Comparison of ENCODE assay signal across 22 cellular contexts in genomic region chr6:149921361-149921760, GRCh38. TPM values are rescaled to one million over a fixed set of nuclear protein-coding genes. Genes with fewer than 3 reads are reported as not detected.
"Had no signal": no experiment of that assay in that cellular context is flagged by ENCODE, and none has a peak within 500 bp of the region (broad histone marks: within the 10 kb centered on the region; RNA-seq: fewer than 3 reads in every experiment).

No MANE protein-coding gene starts in this region.

- DNase-seq: activated CD4-positive, alpha-beta T cell treated with anti-CD3 and anti-CD28 coated beads, Interleukin-2, amount 10 ng/mL, durations not matched to agents 7 days and 5 days; activated gamma-delta T cell; activated naive CD8-positive, alpha-beta T cell treated with anti-CD3 and anti-CD28 coated beads for 36 hours; amygdala; body of pancreas; cerebellar nuclear complex; effector memory CD8-positive, alpha-beta T cell; heart right ventricle; naive B cell; nucleus accumbens; posterior cingulate gyrus; stimulated activated naive CD8-positive, alpha-beta T cell treated with anti-CD3 and anti-CD28 coated beads, Interleukin-15, amount 100 ng/mL, for 72 hours; SW 1271; upper lobe of left lung had no signal

- H3K9me3 Mint-ChIP-seq: activated CD4-positive, alpha-beta T cell treated with anti-CD3 and anti-CD28 coated beads, Interleukin-2, amount 10 ng/mL, durations not matched to agents 7 days and 5 days; activated naive CD8-positive, alpha-beta T cell treated with anti-CD3 and anti-CD28 coated beads for 36 hours; dendritic cell treated with granulocyte-macrophage colony-stimulating factor and Interleukin-4, amounts not matched to agents 40 ng/mL and 50 ng/mL, for 4 days; effector memory CD8-positive, alpha-beta T cell; stimulated activated naive CD8-positive, alpha-beta T cell treated with anti-CD3 and anti-CD28 coated beads, Interleukin-15, amount 100 ng/mL, for 72 hours had no signal

- H3K36me3 Mint-ChIP-seq: activated naive CD8-positive, alpha-beta T cell treated with anti-CD3 and anti-CD28 coated beads for 36 hours had no signal

- H3K27me3 ChIP-seq: body of pancreas, SJSA1 had no signal

- ATAC-seq: body of pancreas; effector memory CD8-positive, alpha-beta T cell; heart right ventricle; stimulated activated naive CD8-positive, alpha-beta T cell treated with anti-CD3 and anti-CD28 coated beads, Interleukin-15, amount 100 ng/mL, for 72 hours had no signal

- H3K27ac Mint-ChIP-seq: activated CD4-positive, alpha-beta T cell treated with anti-CD3 and anti-CD28 coated beads, Interleukin-2, amount 10 ng/mL, durations not matched to agents 7 days and 5 days; activated naive CD8-positive, alpha-beta T cell treated with anti-CD3 and anti-CD28 coated beads for 36 hours; dendritic cell treated with granulocyte-macrophage colony-stimulating factor and Interleukin-4, amounts not matched to agents 40 ng/mL and 50 ng/mL, for 4 days; effector memory CD8-positive, alpha-beta T cell; stimulated activated naive CD8-positive, alpha-beta T cell treated with anti-CD3 and anti-CD28 coated beads, Interleukin-15, amount 100 ng/mL, for 72 hours had no signal

- H3K27ac ChIP-seq: body of pancreas, heart right ventricle, SJSA1, skin epidermis, upper lobe of left lung had no signal

- H3K4me3 Mint-ChIP-seq: dendritic cell treated with granulocyte-macrophage colony-stimulating factor and Interleukin-4, amounts not matched to agents 40 ng/mL and 50 ng/mL, for 4 days had no signal

- H3K9me3 ChIP-seq: body of pancreas, heart right ventricle, SJSA1, upper lobe of left lung had no signal

RNA-seq across cellular contexts. Expression of gene RAET1G, which starts 1.6 kb away (rescaled TPM):
- total RNA-seq: activated CD4-positive, alpha-beta T cell treated with anti-CD3 and anti-CD28 coated beads, Interleukin-2, amount 10 ng/mL, durations not matched to agents 7 days and 5 days; activated naive CD8-positive, alpha-beta T cell treated with anti-CD3 and anti-CD28 coated beads for 36 hours; body of pancreas; epithelial cell of proximal tubule; frontal cortex; mononuclear cell; T-helper 2 cell treated with Interferon-gamma antibody and Interleukin-4, amounts not matched to agents 100 ng/mL and 5 ng/mL, for 36 hours had no signal

RNA-seq across cellular contexts. Expression of gene RAET1E, which starts 23.4 kb away (rescaled TPM):
- total RNA-seq: activated CD4-positive, alpha-beta T cell treated with anti-CD3 and anti-CD28 coated beads, Interleukin-2, amount 10 ng/mL, durations not matched to agents 7 days and 5 days; activated naive CD8-positive, alpha-beta T cell treated with anti-CD3 and anti-CD28 coated beads for 36 hours; body of pancreas; epithelial cell of proximal tubule; frontal cortex; mononuclear cell; SJSA1; T-helper 2 cell treated with Interferon-gamma antibody and Interleukin-4, amounts not matched to agents 100 ng/mL and 5 ng/mL, for 36 hours; temporal lobe had no signal

RNA-seq across cellular contexts. Expression of gene ULBP1, which starts 42.4 kb away (rescaled TPM):
- total RNA-seq: body of pancreas had no signal
